ENCODE assay signal across 1 cellular context in the genomic region with DNA sequence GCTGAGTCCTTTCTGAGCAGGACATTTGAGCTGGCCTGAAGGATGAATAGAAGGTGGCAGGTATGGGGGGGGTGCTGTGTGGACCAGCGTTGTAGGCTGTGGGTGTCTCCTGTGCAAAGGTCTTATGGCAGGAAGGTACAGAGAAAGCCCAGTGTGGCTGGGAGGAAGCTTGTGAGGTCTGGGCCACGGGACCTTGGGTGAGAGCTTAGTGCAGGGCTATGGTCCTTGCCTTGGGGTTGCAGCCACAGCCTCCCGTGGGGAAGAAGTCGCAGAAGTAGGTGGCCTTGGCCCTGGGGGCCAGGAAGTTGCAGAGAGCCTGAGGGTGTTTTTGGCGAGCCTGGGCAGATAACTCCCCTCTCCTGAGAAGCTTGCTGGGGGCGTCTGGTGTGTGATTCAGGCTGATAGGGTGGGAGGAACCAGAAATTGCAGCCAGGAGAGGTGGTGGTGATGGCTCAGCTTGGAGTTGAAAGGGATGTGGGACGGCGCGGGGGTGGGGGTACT.
TF ChIP-seq lines count a peak whose summit lies in the region.

No MANE protein-coding gene starts in this region.

TF ChIP-seq in K562, 482 proteins besides CTCF, POLR2A, EP300 and RAD21 (continued from another document):
- no peak; the same call in 1 of the 2 replicates for TF ChIP-seq FOXP4 (CRISPR knock-in tag; IDR thresholded peaks at IDR 0.05; ENCODE audit: borderline replicate concordance)
- TF ChIP-seq BRD9 (IDR thresholded peaks at IDR 0.05; ENCODE audit: low read depth, partially characterized antibody): no peak
- peak in 1 of 3 experiments; percentile 35; a peak in 1 of 6 replicates for TF ChIP-seq ZBTB11 (CRISPR knock-in tag; IDR thresholded peaks at IDR 0.05)
- TF ChIP-seq FOXK2 (conservative IDR thresholded peaks at IDR 0.05 in 1 of 2, IDR thresholded peaks at IDR 0.05 in 1 of 2; ENCODE audit: low read depth in 2 of 2): peak in 1 of 2 experiments; percentile 11; a peak in 1 of 4 replicates
- TF ChIP-seq, protein P1, sequence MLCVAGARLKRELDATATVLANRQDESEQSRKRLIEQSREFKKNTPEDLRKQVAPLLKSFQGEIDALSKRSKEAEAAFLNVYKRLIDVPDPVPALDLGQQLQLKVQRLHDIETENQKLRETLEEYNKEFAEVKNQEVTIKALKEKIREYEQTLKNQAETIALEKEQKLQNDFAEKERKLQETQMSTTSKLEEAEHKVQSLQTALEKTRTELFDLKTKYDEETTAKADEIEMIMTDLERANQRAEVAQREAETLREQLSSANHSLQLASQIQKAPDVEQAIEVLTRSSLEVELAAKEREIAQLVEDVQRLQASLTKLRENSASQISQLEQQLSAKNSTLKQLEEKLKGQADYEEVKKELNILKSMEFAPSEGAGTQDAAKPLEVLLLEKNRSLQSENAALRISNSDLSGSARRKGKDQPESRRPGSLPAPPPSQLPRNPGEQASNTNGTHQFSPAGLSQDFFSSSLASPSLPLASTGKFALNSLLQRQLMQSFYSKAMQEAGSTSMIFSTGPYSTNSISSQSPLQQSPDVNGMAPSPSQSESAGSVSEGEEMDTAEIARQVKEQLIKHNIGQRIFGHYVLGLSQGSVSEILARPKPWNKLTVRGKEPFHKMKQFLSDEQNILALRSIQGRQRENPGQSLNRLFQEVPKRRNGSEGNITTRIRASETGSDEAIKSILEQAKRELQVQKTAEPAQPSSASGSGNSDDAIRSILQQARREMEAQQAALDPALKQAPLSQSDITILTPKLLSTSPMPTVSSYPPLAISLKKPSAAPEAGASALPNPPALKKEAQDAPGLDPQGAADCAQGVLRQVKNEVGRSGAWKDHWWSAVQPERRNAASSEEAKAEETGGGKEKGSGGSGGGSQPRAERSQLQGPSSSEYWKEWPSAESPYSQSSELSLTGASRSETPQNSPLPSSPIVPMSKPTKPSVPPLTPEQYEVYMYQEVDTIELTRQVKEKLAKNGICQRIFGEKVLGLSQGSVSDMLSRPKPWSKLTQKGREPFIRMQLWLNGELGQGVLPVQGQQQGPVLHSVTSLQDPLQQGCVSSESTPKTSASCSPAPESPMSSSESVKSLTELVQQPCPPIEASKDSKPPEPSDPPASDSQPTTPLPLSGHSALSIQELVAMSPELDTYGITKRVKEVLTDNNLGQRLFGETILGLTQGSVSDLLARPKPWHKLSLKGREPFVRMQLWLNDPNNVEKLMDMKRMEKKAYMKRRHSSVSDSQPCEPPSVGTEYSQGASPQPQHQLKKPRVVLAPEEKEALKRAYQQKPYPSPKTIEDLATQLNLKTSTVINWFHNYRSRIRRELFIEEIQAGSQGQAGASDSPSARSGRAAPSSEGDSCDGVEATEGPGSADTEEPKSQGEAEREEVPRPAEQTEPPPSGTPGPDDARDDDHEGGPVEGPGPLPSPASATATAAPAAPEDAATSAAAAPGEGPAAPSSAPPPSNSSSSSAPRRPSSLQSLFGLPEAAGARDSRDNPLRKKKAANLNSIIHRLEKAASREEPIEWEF (CRISPR knock-in tag; IDR thresholded peaks at IDR 0.05): no peak
- TF ChIP-seq ZNF75A (CRISPR knock-in tag; IDR thresholded peaks at IDR 0.05): 0 out of 2 replicates have a peak, but pooled peaks have one; percentile 13
- TF ChIP-seq TGIF2 (CRISPR knock-in tag; IDR thresholded peaks at IDR 0.05): peak; percentile 17; the same call in 1 of the 2 replicates
- peak; percentile 51; the same call in 1 of the 2 replicates for TF ChIP-seq LCOR (CRISPR knock-in tag; IDR thresholded peaks at IDR 0.05)
- 0 out of 3 replicates have a peak, but pooled peaks of 1 of the 2 experiments have one; percentile 1 for TF ChIP-seq CBX3 (IDR thresholded peaks at IDR 0.05; ENCODE audit: borderline replicate concordance in 1 of 2, low read length in 2 of 2)
- 0 out of 2 replicates have a peak, but pooled peaks have one; percentile 13 for TF ChIP-seq LEF1 (IDR thresholded peaks at IDR 0.05)
- peak; percentile 48; the same call in 1 of the 2 replicates for TF ChIP-seq FOXP1 (CRISPR knock-in tag; IDR thresholded peaks at IDR 0.05)
- peak; percentile 59 for TF ChIP-seq USF1 (CRISPR knock-in tag; IDR thresholded peaks at IDR 0.05)
- TF ChIP-seq CBFA2T3 (IDR thresholded peaks at IDR 0.05): peak; percentile 78
- TF ChIP-seq TAF1 (IDR thresholded peaks at IDR 0.05; ENCODE audit: control insufficient read depth, extremely low read depth, insufficient read depth, low read length, severe bottlenecking): peak; percentile 48
- TF ChIP-seq TEAD4 (IDR thresholded peaks at IDR 0.05; ENCODE audit: low read length): 0 out of 2 replicates have a peak, but pooled peaks have one; percentile 3
- no peak for TF ChIP-seq TEAD4 (CRISPR knock-in tag; IDR thresholded peaks at IDR 0.05; ENCODE audit: borderline replicate concordance)
- TF ChIP-seq CCNT2 (IDR thresholded peaks at IDR 0.05; ENCODE audit: borderline replicate concordance, extremely low read depth, insufficient read length, low read depth, low read length): no peak
- peak; percentile 9 for TF ChIP-seq ASH1L (IDR thresholded peaks at IDR 0.05; ENCODE audit: borderline replicate concordance, low read depth, partially characterized antibody)
- peak; percentile 12 for TF ChIP-seq SETDB1 (IDR thresholded peaks at IDR 0.05; ENCODE audit: low read length)
- TF ChIP-seq SUPT5H (IDR thresholded peaks at IDR 0.05): peak; percentile 59
- TF ChIP-seq PRMT5 (CRISPR knock-in tag; IDR thresholded peaks at IDR 0.05): no peak
- TF ChIP-seq, protein P2, sequence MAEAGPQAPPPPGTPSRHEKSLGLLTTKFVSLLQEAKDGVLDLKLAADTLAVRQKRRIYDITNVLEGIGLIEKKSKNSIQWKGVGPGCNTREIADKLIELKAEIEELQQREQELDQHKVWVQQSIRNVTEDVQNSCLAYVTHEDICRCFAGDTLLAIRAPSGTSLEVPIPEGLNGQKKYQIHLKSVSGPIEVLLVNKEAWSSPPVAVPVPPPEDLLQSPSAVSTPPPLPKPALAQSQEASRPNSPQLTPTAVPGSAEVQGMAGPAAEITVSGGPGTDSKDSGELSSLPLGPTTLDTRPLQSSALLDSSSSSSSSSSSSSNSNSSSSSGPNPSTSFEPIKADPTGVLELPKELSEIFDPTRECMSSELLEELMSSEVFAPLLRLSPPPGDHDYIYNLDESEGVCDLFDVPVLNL (CRISPR knock-in tag; IDR thresholded peaks at IDR 0.05; ENCODE audit: low read depth): no peak
- 0 out of 2 replicates have a peak, but pooled peaks have one; percentile 32 for TF ChIP-seq KLF16 (IDR thresholded peaks at IDR 0.05)
- TF ChIP-seq ZNF143 (CRISPR knock-in tag; IDR thresholded peaks at IDR 0.05): 0 out of 2 replicates have a peak, but pooled peaks have one; percentile 28
- peak in 1 of 2 experiments; percentile 15; a peak in 1 of 4 replicates for TF ChIP-seq FOXA3 (CRISPR knock-in tag; conservative IDR thresholded peaks at IDR 0.05 in 1 of 2, IDR thresholded peaks at IDR 0.05 in 1 of 2)
- peak; percentile 60 for TF ChIP-seq CBFA2T2 (conservative IDR thresholded peaks at IDR 0.05)
- peak; percentile 56 for TF ChIP-seq POLR2AphosphoS5 (IDR thresholded peaks at IDR 0.05; ENCODE audit: control insufficient read depth, insufficient read depth, low read depth, low read length)
- 0 out of 2 replicates have a peak, but pooled peaks have one; percentile 46 for TF ChIP-seq ZEB2 (IDR thresholded peaks at IDR 0.05)
- TF ChIP-seq, protein P3, sequence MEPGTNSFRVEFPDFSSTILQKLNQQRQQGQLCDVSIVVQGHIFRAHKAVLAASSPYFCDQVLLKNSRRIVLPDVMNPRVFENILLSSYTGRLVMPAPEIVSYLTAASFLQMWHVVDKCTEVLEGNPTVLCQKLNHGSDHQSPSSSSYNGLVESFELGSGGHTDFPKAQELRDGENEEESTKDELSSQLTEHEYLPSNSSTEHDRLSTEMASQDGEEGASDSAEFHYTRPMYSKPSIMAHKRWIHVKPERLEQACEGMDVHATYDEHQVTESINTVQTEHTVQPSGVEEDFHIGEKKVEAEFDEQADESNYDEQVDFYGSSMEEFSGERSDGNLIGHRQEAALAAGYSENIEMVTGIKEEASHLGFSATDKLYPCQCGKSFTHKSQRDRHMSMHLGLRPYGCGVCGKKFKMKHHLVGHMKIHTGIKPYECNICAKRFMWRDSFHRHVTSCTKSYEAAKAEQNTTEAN (CRISPR knock-in tag; IDR thresholded peaks at IDR 0.05): 0 out of 2 replicates have a peak, but pooled peaks have one; percentile 32
- no peak for TF ChIP-seq C11orf30 (IDR thresholded peaks at IDR 0.05; ENCODE audit: low read depth)
- TF ChIP-seq ZNF354B (CRISPR knock-in tag; IDR thresholded peaks at IDR 0.05): no peak
- TF ChIP-seq, protein P4, sequence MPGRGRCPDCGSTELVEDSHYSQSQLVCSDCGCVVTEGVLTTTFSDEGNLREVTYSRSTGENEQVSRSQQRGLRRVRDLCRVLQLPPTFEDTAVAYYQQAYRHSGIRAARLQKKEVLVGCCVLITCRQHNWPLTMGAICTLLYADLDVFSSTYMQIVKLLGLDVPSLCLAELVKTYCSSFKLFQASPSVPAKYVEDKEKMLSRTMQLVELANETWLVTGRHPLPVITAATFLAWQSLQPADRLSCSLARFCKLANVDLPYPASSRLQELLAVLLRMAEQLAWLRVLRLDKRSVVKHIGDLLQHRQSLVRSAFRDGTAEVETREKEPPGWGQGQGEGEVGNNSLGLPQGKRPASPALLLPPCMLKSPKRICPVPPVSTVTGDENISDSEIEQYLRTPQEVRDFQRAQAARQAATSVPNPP (IDR thresholded peaks at IDR 0.05; ENCODE audit: borderline replicate concordance, insufficient read depth, insufficient read length): no peak
- TF ChIP-seq TAL1 (IDR thresholded peaks at IDR 0.05): peak; percentile 34; the same call in 1 of the 2 replicates
